Comparison of ENCODE assay signal across 1 cellular context in genomic region chr4:69102668-69103067, GRCh38.
TF ChIP-seq lines count a peak whose summit lies in the region.
"Not testable (repeated sequence)": the region's sequence is repeated elsewhere in the genome, so short reads cannot be mapped to it uniquely, and the experiment has no call there.

No MANE protein-coding gene starts in this region.

TF ChIP-seq in HepG2, 621 proteins besides CTCF, POLR2A, EP300 and RAD21 (continued from another document and continues in another):
- TF ChIP-seq PAXIP1 (CRISPR knock-in tag; conservative IDR thresholded peaks at IDR 0.05) (peak; percentile 95), ERF (CRISPR knock-in tag; IDR thresholded peaks at IDR 0.05) (peak; percentile 42; the same call in 1 of the 2 replicates), ZBED4 (CRISPR knock-in tag; IDR thresholded peaks at IDR 0.05; ENCODE audit: borderline replicate concordance) (peak; percentile 52; the same call in 1 of the 2 replicates), IRF2 (CRISPR knock-in tag; IDR thresholded peaks at IDR 0.05) (peak; percentile 43; the same call in 1 of the 2 replicates), CREB1 (CRISPR knock-in tag; IDR thresholded peaks at IDR 0.05) (peak; percentile 66; the same call in 1 of the 2 replicates), CBX5 (CRISPR knock-in tag; IDR thresholded peaks at IDR 0.05; ENCODE audit: borderline replicate concordance) (0 out of 2 replicates have a peak, but pooled peaks have one; percentile 36), ZNF614 (CRISPR knock-in tag; IDR thresholded peaks at IDR 0.05; ENCODE audit: borderline replicate concordance) (peak; percentile 32; the same call in 1 of the 2 replicates), MEF2D (CRISPR knock-in tag; IDR thresholded peaks at IDR 0.05) (peak; percentile 62; the same call in 1 of the 2 replicates), ATF2 (CRISPR knock-in tag; IDR thresholded peaks at IDR 0.05) (peak; percentile 83), MEIS2 (CRISPR knock-in tag; IDR thresholded peaks at IDR 0.05) (0 out of 2 replicates have a peak, but pooled peaks have one; percentile 36), SMAD3 (CRISPR knock-in tag; IDR thresholded peaks at IDR 0.05) (peak; percentile 80), NFKBIZ (CRISPR knock-in tag; IDR thresholded peaks at IDR 0.05) (peak; percentile 73; the same call in 1 of the 2 replicates), TCF7 (IDR thresholded peaks at IDR 0.05; ENCODE audit: low read depth) (peak; percentile 74), TARDBP (CRISPR knock-in tag; IDR thresholded peaks at IDR 0.05) (peak; percentile 48; the same call in 1 of the 2 replicates), NR2C2 (CRISPR knock-in tag; IDR thresholded peaks at IDR 0.05; ENCODE audit: borderline replicate concordance) (peak; percentile 57; the same call in 1 of the 2 replicates), ZNF24 (IDR thresholded peaks at IDR 0.05) (0 out of 2 replicates have a peak, but pooled peaks have one; percentile 48), KAT7 (CRISPR knock-in tag; IDR thresholded peaks at IDR 0.05; ENCODE audit: borderline replicate concordance) (0 out of 2 replicates have a peak, but pooled peaks have one; percentile 56), ZNF280D (CRISPR knock-in tag; IDR thresholded peaks at IDR 0.05) (peak; percentile 41; the same call in 1 of the 2 replicates), MIER3 (CRISPR knock-in tag; IDR thresholded peaks at IDR 0.05; ENCODE audit: borderline replicate concordance) (peak; percentile 62; the same call in 1 of the 2 replicates), ZNF331 (CRISPR knock-in tag; IDR thresholded peaks at IDR 0.05) (peak; percentile 48; the same call in 1 of the 2 replicates)
- TF ChIP-seq, protein P1, sequence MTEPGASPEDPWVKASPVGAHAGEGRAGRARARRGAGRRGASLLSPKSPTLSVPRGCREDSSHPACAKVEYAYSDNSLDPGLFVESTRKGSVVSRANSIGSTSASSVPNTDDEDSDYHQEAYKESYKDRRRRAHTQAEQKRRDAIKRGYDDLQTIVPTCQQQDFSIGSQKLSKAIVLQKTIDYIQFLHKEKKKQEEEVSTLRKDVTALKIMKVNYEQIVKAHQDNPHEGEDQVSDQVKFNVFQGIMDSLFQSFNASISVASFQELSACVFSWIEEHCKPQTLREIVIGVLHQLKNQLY (CRISPR knock-in tag; IDR thresholded peaks at IDR 0.05) = peak; percentile 46; the same call in 1 of the 2 replicates
- TF ChIP-seq CREB1 (IDR thresholded peaks at IDR 0.05) = not testable (repeated sequence)
- TF ChIP-seq, protein P2, sequence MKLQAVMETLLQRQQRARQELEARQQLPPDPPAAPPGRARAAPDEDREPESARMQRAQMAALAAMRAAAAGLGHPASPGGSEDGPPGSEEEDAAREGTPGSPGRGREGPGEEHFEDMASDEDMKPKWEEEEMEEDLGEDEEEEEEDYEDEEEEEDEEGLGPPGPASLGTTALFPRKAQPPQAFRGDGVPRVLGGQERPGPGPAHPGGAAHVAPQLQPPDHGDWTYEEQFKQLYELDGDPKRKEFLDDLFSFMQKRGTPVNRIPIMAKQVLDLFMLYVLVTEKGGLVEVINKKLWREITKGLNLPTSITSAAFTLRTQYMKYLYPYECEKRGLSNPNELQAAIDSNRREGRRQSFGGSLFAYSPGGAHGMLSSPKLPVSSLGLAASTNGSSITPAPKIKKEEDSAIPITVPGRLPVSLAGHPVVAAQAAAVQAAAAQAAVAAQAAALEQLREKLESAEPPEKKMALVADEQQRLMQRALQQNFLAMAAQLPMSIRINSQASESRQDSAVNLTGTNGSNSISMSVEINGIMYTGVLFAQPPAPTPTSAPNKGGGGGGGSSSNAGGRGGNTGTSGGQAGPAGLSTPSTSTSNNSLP (IDR thresholded peaks at IDR 0.05; ENCODE audit: low read depth, low read length) = peak; percentile 39; the same call in 1 of the 2 replicates
- TF ChIP-seq, protein P3, sequence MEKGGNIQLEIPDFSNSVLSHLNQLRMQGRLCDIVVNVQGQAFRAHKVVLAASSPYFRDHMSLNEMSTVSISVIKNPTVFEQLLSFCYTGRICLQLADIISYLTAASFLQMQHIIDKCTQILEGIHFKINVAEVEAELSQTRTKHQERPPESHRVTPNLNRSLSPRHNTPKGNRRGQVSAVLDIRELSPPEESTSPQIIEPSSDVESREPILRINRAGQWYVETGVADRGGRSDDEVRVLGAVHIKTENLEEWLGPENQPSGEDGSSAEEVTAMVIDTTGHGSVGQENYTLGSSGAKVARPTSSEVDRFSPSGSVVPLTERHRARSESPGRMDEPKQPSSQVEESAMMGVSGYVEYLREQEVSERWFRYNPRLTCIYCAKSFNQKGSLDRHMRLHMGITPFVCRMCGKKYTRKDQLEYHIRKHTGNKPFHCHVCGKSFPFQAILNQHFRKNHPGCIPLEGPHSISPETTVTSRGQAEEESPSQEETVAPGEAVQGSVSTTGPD (CRISPR knock-in tag; IDR thresholded peaks at IDR 0.05) = peak; percentile 67; the same call in 1 of the 2 replicates
- TF ChIP-seq, protein P4, sequence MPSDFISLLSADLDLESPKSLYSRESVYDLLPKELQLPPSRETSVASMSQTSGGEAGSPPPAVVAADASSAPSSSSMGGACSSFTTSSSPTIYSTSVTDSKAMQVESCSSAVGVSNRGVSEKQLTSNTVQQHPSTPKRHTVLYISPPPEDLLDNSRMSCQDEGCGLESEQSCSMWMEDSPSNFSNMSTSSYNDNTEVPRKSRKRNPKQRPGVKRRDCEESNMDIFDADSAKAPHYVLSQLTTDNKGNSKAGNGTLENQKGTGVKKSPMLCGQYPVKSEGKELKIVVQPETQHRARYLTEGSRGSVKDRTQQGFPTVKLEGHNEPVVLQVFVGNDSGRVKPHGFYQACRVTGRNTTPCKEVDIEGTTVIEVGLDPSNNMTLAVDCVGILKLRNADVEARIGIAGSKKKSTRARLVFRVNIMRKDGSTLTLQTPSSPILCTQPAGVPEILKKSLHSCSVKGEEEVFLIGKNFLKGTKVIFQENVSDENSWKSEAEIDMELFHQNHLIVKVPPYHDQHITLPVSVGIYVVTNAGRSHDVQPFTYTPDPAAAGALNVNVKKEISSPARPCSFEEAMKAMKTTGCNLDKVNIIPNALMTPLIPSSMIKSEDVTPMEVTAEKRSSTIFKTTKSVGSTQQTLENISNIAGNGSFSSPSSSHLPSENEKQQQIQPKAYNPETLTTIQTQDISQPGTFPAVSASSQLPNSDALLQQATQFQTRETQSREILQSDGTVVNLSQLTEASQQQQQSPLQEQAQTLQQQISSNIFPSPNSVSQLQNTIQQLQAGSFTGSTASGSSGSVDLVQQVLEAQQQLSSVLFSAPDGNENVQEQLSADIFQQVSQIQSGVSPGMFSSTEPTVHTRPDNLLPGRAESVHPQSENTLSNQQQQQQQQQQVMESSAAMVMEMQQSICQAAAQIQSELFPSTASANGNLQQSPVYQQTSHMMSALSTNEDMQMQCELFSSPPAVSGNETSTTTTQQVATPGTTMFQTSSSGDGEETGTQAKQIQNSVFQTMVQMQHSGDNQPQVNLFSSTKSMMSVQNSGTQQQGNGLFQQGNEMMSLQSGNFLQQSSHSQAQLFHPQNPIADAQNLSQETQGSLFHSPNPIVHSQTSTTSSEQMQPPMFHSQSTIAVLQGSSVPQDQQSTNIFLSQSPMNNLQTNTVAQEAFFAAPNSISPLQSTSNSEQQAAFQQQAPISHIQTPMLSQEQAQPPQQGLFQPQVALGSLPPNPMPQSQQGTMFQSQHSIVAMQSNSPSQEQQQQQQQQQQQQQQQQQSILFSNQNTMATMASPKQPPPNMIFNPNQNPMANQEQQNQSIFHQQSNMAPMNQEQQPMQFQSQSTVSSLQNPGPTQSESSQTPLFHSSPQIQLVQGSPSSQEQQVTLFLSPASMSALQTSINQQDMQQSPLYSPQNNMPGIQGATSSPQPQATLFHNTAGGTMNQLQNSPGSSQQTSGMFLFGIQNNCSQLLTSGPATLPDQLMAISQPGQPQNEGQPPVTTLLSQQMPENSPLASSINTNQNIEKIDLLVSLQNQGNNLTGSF (CRISPR knock-in tag; IDR thresholded peaks at IDR 0.05) = peak; percentile 34; the same call in 1 of the 2 replicates
